8 cellular contexts compared by ENCODE assay signal in genomic region chr7:56373314-56373713, GRCh38.
DNase-seq lines count a peak whose midpoint lies in the region; TF ChIP-seq lines count a peak whose summit lies in the region.
"Not testable (repeated sequence)": the region's sequence is repeated elsewhere in the genome, so short reads cannot be mapped to it uniquely, and the experiment has no call there.

No MANE protein-coding gene starts in this region.

- peak in 4 of 5 donors; percentile 27 to 63 (median 32) for DNase-seq in CD4-positive, alpha-beta memory T cell
- DNase-seq in NCI-H226 (peak; percentile 25), endodermal cell (peak; percentile 65), iPS DF 6.9 (ENCODE audit: low read depth, low spot score) (peak; percentile 0), ovary (peak in 4 of 5 donors; percentile 73 to 88 (median 80)), suprapubic skin (ENCODE audit: low spot score in 2 of 2) (peak; percentile 95 to 100)
- peak; percentile 49 to 50 for DNase-seq in activated CD4-positive, alpha-beta T cell treated with anti-CD3 and anti-CD28 coated beads, Interleukin-2, amount 50 U/mL, for 4 hours
- DNase-seq in activated naive CD4-positive, alpha-beta T cell treated with anti-CD3 and anti-CD28 coated beads, Interleukin-2, amount 10 ng/mL, durations not matched to agents 7 days and 5 days, result peak; percentile 49

- H3K27ac Mint-ChIP-seq in CD4-positive, alpha-beta memory T cell; activated naive CD4-positive, alpha-beta T cell treated with anti-CD3 and anti-CD28 coated beads, Interleukin-2, amount 10 ng/mL, durations not matched to agents 7 days and 5 days; endodermal cell: not testable (repeated sequence)

- H3K36me3 ChIP-seq in CD4-positive, alpha-beta memory T cell (ENCODE audit: insufficient read depth, low read length); endodermal cell (ENCODE audit: control insufficient read depth, insufficient read depth, low read length); iPS DF 6.9 (ENCODE audit: control insufficient read depth, insufficient read depth, low read length); ovary; suprapubic skin: not testable (repeated sequence)

- H3K4me1 ChIP-seq in CD4-positive, alpha-beta memory T cell (ENCODE audit: insufficient read depth, low read length); endodermal cell (ENCODE audit: control insufficient read depth, insufficient read depth, low read length); iPS DF 6.9 (ENCODE audit: control insufficient read depth, insufficient read depth, low read length); ovary (ENCODE audit: insufficient read depth); suprapubic skin: not testable (repeated sequence)

- TF ChIP-seq POLR2A in ovary (IDR thresholded peaks at IDR 0.05); suprapubic skin (IDR thresholded peaks at IDR 0.05): not testable (repeated sequence)

- not testable (repeated sequence) for H3K27me3 ChIP-seq in CD4-positive, alpha-beta memory T cell (ENCODE audit: insufficient read depth, low read length); endodermal cell (ENCODE audit: control insufficient read depth, insufficient read depth, low read length, poor library complexity, severe bottlenecking); iPS DF 6.9 (ENCODE audit: control insufficient read depth, insufficient read depth, low read length); ovary; suprapubic skin

- H3K4me3 Mint-ChIP-seq in CD4-positive, alpha-beta memory T cell; activated naive CD4-positive, alpha-beta T cell treated with anti-CD3 and anti-CD28 coated beads, Interleukin-2, amount 10 ng/mL, durations not matched to agents 7 days and 5 days; endodermal cell: not testable (repeated sequence)

- not testable (repeated sequence) for H3K4me3 ChIP-seq in CD4-positive, alpha-beta memory T cell (ENCODE audit: low read length in 2 of 2); endodermal cell (ENCODE audit: low read length); iPS DF 6.9 (ENCODE audit: low read length); ovary; suprapubic skin

- 70 to 82% methylated on average over 5 to 8 of the region's 24 CpGs for WGBS in endodermal cell (ENCODE audit: insufficient coverage in 1 of 2, insufficient read length in 1 of 2), 2 experiments
- no CpG with 5 or more reads among the region's 24 CpGs for WGBS in iPS DF 6.9 (ENCODE audit: insufficient coverage, insufficient read length)
- 94 to 95% (median 95%) methylated on average over 11 to 18 of the region's 24 CpGs for WGBS in ovary, 3 donors
- WGBS in suprapubic skin, result 92% methylated on average over 14 of the region's 24 CpGs

- not testable (repeated sequence) for H3K27me3 Mint-ChIP-seq in CD4-positive, alpha-beta memory T cell; activated naive CD4-positive, alpha-beta T cell treated with anti-CD3 and anti-CD28 coated beads, Interleukin-2, amount 10 ng/mL, durations not matched to agents 7 days and 5 days; endodermal cell (ENCODE audit: insufficient read depth)

- not testable (repeated sequence) for H3K9me3 ChIP-seq in CD4-positive, alpha-beta memory T cell (ENCODE audit: control insufficient read depth in 1 of 2, low read length in 2 of 2); endodermal cell (ENCODE audit: control insufficient read depth, low read length); iPS DF 6.9 (ENCODE audit: control insufficient read depth, insufficient read depth, low read length); ovary; suprapubic skin

- not testable (repeated sequence) for H3K9ac ChIP-seq in endodermal cell (ENCODE audit: extremely low read depth, low read length, poor library complexity, severe bottlenecking)

- CTCF ChIA-PET in CD4-positive, alpha-beta memory T cell (lab: Charles Lee; ENCODE audit: partially characterized antibody); activated naive CD4-positive, alpha-beta T cell treated with anti-CD3 and anti-CD28 coated beads, Interleukin-2, amount 10 ng/mL, durations not matched to agents 7 days and 5 days (lab: Charles Lee): not testable (repeated sequence)

- H3K27ac ChIP-seq in CD4-positive, alpha-beta memory T cell (ENCODE audit: low read depth, low read length); endodermal cell (ENCODE audit: low read depth, low read length); iPS DF 6.9 (ENCODE audit: low read length); ovary; suprapubic skin: not testable (repeated sequence)

- POLR2A ChIA-PET in CD4-positive, alpha-beta memory T cell (lab: Charles Lee; ENCODE audit: partially characterized antibody), result not testable (repeated sequence)

- not testable (repeated sequence) for H3K4me1 Mint-ChIP-seq in CD4-positive, alpha-beta memory T cell; activated naive CD4-positive, alpha-beta T cell treated with anti-CD3 and anti-CD28 coated beads, Interleukin-2, amount 10 ng/mL, durations not matched to agents 7 days and 5 days; endodermal cell

- peaks cover 0 to 15% (median 2%) of the 10 kb centered on the region in 8 donors for H3K9me3 Mint-ChIP-seq in CD4-positive, alpha-beta memory T cell
- H3K9me3 Mint-ChIP-seq in activated naive CD4-positive, alpha-beta T cell treated with anti-CD3 and anti-CD28 coated beads, Interleukin-2, amount 10 ng/mL, durations not matched to agents 7 days and 5 days, result not testable (repeated sequence)
- peaks cover 31% of the 10 kb centered on the region for H3K9me3 Mint-ChIP-seq in endodermal cell

- H3K36me3 Mint-ChIP-seq in CD4-positive, alpha-beta memory T cell; activated naive CD4-positive, alpha-beta T cell treated with anti-CD3 and anti-CD28 coated beads, Interleukin-2, amount 10 ng/mL, durations not matched to agents 7 days and 5 days; endodermal cell (ENCODE audit: low read depth): not testable (repeated sequence)

- intact Hi-C loops in CD4-positive, alpha-beta memory T cell (cut with micrococcal nuclease); ovary (cut with DNase I): not testable (repeated sequence)

- not testable (repeated sequence) for TF ChIP-seq EP300 in ovary (IDR thresholded peaks at IDR 0.05); suprapubic skin (IDR thresholded peaks at IDR 0.05)

- not testable (repeated sequence) for TF ChIP-seq CTCF in endodermal cell (conservative IDR thresholded peaks at IDR 0.05); ovary (IDR thresholded peaks at IDR 0.05); suprapubic skin (IDR thresholded peaks at IDR 0.05)

Comparison
In these comparisons a context has a peak if more than half of its experiments do, and no peak if none do; other contexts are left out.
1. DNase-seq: peak in every context shown above with its lines; median percentile 98 in suprapubic skin; 80 in ovary; 65 in endodermal cell; 50 in activated CD4-positive, alpha-beta T cell treated with anti-CD3 and anti-CD28 coated beads, Interleukin-2, amount 50 U/mL, for 4 hours; 49 in activated naive CD4-positive, alpha-beta T cell treated with anti-CD3 and anti-CD28 coated beads, Interleukin-2, amount 10 ng/mL, durations not matched to agents 7 days and 5 days; 32 in CD4-positive, alpha-beta memory T cell; 25 in NCI-H226; 0 in iPS DF 6.9.